ENCODE assay signal across 10 cellular contexts in the genomic region with DNA sequence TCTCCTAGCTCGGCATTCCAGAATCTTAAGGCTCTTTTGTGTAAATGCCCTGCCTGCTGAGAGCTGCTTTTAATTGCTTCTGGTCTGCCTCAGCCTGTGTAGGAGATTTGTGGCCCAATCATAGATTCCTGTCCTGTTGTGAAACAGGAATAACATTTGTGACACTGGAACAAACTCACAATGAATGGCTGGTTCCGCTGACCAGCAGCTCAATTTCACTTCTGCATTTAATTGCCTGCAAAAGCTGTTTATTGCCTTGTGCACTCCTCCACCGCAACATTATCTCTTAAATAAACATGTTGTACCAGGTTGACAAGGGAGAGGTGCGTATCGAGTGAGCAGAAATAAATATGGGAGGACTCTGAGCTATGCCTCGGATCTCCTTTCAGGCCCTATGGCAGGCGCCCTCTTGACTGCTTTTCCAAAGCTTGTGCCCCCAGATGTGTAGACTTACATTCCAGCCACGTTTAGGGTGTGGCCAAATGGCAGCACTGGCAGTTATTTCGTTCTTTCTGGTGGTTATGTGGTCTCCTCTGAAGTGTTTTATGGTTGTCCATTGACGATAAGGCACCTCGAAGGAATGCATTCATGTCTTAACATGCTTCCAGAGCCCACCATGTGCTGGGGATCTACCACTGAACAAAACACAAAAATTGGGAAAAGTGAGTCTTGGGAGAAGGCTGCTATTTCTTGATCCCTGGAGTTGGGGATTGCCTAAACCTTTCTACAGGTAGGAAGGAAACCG. TPM values are rescaled to one million over a fixed set of nuclear protein-coding genes. Genes with fewer than 3 reads are reported as not detected.
A peak's percentile ranks its signal among the peaks of the same experiment; 100 is the strongest.
DNase-seq lines count a peak whose midpoint lies in the region; ATAC-seq and TF ChIP-seq lines count a peak whose summit lies in the region.
"Had no signal": no experiment of that assay in that cellular context is flagged by ENCODE, and none has a peak within 500 bp of the region (broad histone marks: within the 10 kb centered on the region; RNA-seq: fewer than 3 reads in every experiment).

No MANE protein-coding gene starts in this region.

- TF ChIP-seq CTCF in fibroblast of villous mesenchyme (IDR thresholded peaks at IDR 0.05; ENCODE audit: insufficient read depth, low read depth, low read length), result no peak

- CTCF ChIA-PET in activated CD4-positive, alpha-beta T cell treated with anti-CD3 and anti-CD28 coated beads for 36 hours (lab: Charles Lee), result interaction anchor here (0.6 to 1.8 kb wide), 2 partner anchors 49 to 110 kb away, joined by 3 to 5 read pairs; no protein-coding TSS in a partner anchor

- H3K27ac Mint-ChIP-seq in stimulated activated naive B cell treated with anti-CD40 and anti-IgM and Interleukin-4, amounts not matched to agents 10 μg/mL and 1 μg/mL and 100 μg/mL, for 72 hours, result no peak overlapping the region
- no peak overlapping the region for H3K27ac Mint-ChIP-seq in activated CD4-positive, alpha-beta T cell treated with anti-CD3 and anti-CD28 coated beads for 36 hours

- H3K36me3 Mint-ChIP-seq in stimulated activated naive B cell treated with anti-CD40 and anti-IgM and Interleukin-4, amounts not matched to agents 10 μg/mL and 1 μg/mL and 100 μg/mL, for 72 hours, result no peaks in the 10 kb centered on the region
- H3K36me3 Mint-ChIP-seq in activated CD4-positive, alpha-beta T cell treated with anti-CD3 and anti-CD28 coated beads for 36 hours (ENCODE audit: low read depth), result no peaks in the 10 kb centered on the region

- H3K4me3 Mint-ChIP-seq in stimulated activated naive B cell treated with anti-CD40 and anti-IgM and Interleukin-4, amounts not matched to agents 10 μg/mL and 1 μg/mL and 100 μg/mL, for 72 hours, result no peak overlapping the region
- H3K4me3 Mint-ChIP-seq in activated CD4-positive, alpha-beta T cell treated with anti-CD3 and anti-CD28 coated beads for 36 hours, result no peak overlapping the region

- H3K4me1 Mint-ChIP-seq in stimulated activated naive B cell treated with anti-CD40 and anti-IgM and Interleukin-4, amounts not matched to agents 10 μg/mL and 1 μg/mL and 100 μg/mL, for 72 hours, result peaks cover 7 to 17% of the 10 kb centered on the region in 2 donors
- no peaks in the 10 kb centered on the region for H3K4me1 Mint-ChIP-seq in activated CD4-positive, alpha-beta T cell treated with anti-CD3 and anti-CD28 coated beads for 36 hours

- POLR2A ChIA-PET in activated CD4-positive, alpha-beta T cell treated with anti-CD3 and anti-CD28 coated beads for 36 hours (lab: Charles Lee), result no interaction called here

- no peak overlapping the region for H3K4me3 ChIP-seq in fibroblast of villous mesenchyme (ENCODE audit: low read depth, low read length)

- ATAC-seq in stimulated activated naive B cell treated with anti-CD40 and anti-IgM and Interleukin-4, amounts not matched to agents 10 μg/mL and 1 μg/mL and 100 μg/mL, for 72 hours (replicated peaks), result peak; percentile 66 to 72
- no peak for ATAC-seq in HG03159 (IDR thresholded peaks at IDR 0.05; ENCODE audit: unreplicated experiment)
- no peak for ATAC-seq in activated CD4-positive, alpha-beta T cell treated with anti-CD3 and anti-CD28 coated beads for 36 hours

- peaks cover 18 to 44% of the 10 kb centered on the region in 2 donors for H3K27me3 Mint-ChIP-seq in stimulated activated naive B cell treated with anti-CD40 and anti-IgM and Interleukin-4, amounts not matched to agents 10 μg/mL and 1 μg/mL and 100 μg/mL, for 72 hours
- peaks cover 16% of the 10 kb centered on the region for H3K27me3 Mint-ChIP-seq in activated CD4-positive, alpha-beta T cell treated with anti-CD3 and anti-CD28 coated beads for 36 hours

- no peaks in the 10 kb centered on the region for H3K9me3 Mint-ChIP-seq in stimulated activated naive B cell treated with anti-CD40 and anti-IgM and Interleukin-4, amounts not matched to agents 10 μg/mL and 1 μg/mL and 100 μg/mL, for 72 hours
- H3K9me3 Mint-ChIP-seq in activated CD4-positive, alpha-beta T cell treated with anti-CD3 and anti-CD28 coated beads for 36 hours (ENCODE audit: low read depth), result no peaks in the 10 kb centered on the region

- DNase-seq in NCI-H1105 treated with DMSO at 0.1 percent for 48 hours (lab: John Stamatoyannopoulos, UW) (peak; percentile 8), NCI-H1105 (lab: John Stamatoyannopoulos, UW) (no peak), NCI-H2196 (lab: John Stamatoyannopoulos, UW; ENCODE audit: unreplicated experiment) (peak; percentile 50), fibroblast of villous mesenchyme (ENCODE audit: low read depth) (peak; percentile 13), T1000 (lab: John Stamatoyannopoulos, UW) (no peak)
- no peak for DNase-seq in stimulated activated naive B cell treated with anti-CD40 and anti-IgM and Interleukin-4, amounts not matched to agents 10 μg/mL and 1 μg/mL and 100 μg/mL, for 72 hours
- DNase-seq in activated CD4-positive, alpha-beta T cell treated with anti-CD3 and anti-CD28 coated beads for 36 hours, result no peak
- DNase-seq: activated CD4-positive, alpha-beta T cell treated with anti-CD3 and anti-CD28 coated beads for 1 hour; IMR-90 had no signal

- intact Hi-C loops in activated CD4-positive, alpha-beta T cell treated with anti-CD3 and anti-CD28 coated beads for 36 hours (cut with DNase I, micrococcal nuclease), result no loop called here

RNA-seq across cellular contexts. Expression of a gene that starts 58.1 kb away (rescaled TPM):
- not detected in 2 replicates for total RNA-seq in fibroblast of villous mesenchyme
- total RNA-seq in activated CD4-positive, alpha-beta T cell treated with anti-CD3 and anti-CD28 coated beads for 36 hours, result not detected
- total RNA-seq: IMR-90 had no signal

Comparison
In these comparisons a context has a peak if more than half of its experiments do, and no peak if none do; other contexts are left out.
1. DNase-seq: peak in NCI-H1105 treated with DMSO at 0.1 percent for 48 hours (single experiment), NCI-H2196 (single experiment) and fibroblast of villous mesenchyme (single experiment); none in NCI-H1105 (single experiment), stimulated activated naive B cell treated with anti-CD40 and anti-IgM and Interleukin-4, amounts not matched to agents 10 μg/mL and 1 μg/mL and 100 μg/mL, for 72 hours (single experiment), T1000 (single experiment) and activated CD4-positive, alpha-beta T cell treated with anti-CD3 and anti-CD28 coated beads for 36 hours (single experiment).
2. ATAC-seq: peak in stimulated activated naive B cell treated with anti-CD40 and anti-IgM and Interleukin-4, amounts not matched to agents 10 μg/mL and 1 μg/mL and 100 μg/mL, for 72 hours (2 of 2); none in HG03159 (single experiment) and activated CD4-positive, alpha-beta T cell treated with anti-CD3 and anti-CD28 coated beads for 36 hours (single experiment).